In the genomic region with DNA sequence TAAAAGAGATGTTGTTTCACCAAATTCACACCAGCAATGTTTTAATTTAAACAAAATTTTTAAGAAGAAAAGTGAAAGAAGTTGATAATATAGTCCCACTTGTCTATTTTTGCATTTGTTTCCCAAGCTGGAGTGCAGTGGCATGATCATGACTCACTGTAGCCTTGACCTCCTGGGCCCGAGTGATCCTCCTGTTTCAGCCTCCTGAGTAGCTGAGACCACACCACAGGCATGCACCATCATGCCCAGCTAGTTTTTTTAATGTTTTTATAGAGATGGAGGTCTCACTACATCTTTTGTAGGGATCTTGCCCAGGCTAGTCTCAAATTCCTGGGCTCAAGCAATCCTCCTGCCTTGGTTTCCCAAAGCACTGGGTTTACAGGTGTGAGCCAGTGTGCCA, we compare ENCODE assay signal across 2 cellular contexts.
TF ChIP-seq lines count a peak whose summit lies in the region.

No MANE protein-coding gene starts in this region.

TF ChIP-seq in HepG2, 621 proteins besides CTCF, POLR2A, EP300 and RAD21:
- TF ChIP-seq FOSL2 (CRISPR knock-in tag; IDR thresholded peaks at IDR 0.05) (peak; percentile 62), ZNF713 (CRISPR knock-in tag; IDR thresholded peaks at IDR 0.05) (no peak), ZNF24 (IDR thresholded peaks at IDR 0.05) (no peak), ZNF770 (CRISPR knock-in tag; IDR thresholded peaks at IDR 0.05) (peak; percentile 88)

TF ChIP-seq in K562, 482 proteins besides CTCF, POLR2A, EP300 and RAD21:
- TF ChIP-seq TAF9B (IDR thresholded peaks at IDR 0.05; ENCODE audit: partially characterized antibody): no peak
- TF ChIP-seq RBM15 (IDR thresholded peaks at IDR 0.05; ENCODE audit: insufficient read depth, low read length): no peak
- TF ChIP-seq SMARCB1 (IDR thresholded peaks at IDR 0.05; ENCODE audit: insufficient read length, low read depth): no peak
- no peak for TF ChIP-seq ZBED1 (IDR thresholded peaks at IDR 0.05)
- TF ChIP-seq ZNF830 (CRISPR knock-in tag; IDR thresholded peaks at IDR 0.05): no peak
- TF ChIP-seq ZBTB33 (CRISPR knock-in tag; IDR thresholded peaks at IDR 0.05): no peak
- TF ChIP-seq, protein P1, sequence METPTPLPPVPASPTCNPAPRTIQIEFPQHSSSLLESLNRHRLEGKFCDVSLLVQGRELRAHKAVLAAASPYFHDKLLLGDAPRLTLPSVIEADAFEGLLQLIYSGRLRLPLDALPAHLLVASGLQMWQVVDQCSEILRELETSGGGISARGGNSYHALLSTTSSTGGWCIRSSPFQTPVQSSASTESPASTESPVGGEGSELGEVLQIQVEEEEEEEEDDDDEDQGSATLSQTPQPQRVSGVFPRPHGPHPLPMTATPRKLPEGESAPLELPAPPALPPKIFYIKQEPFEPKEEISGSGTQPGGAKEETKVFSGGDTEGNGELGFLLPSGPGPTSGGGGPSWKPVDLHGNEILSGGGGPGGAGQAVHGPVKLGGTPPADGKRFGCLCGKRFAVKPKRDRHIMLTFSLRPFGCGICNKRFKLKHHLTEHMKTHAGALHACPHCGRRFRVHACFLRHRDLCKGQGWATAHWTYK (CRISPR knock-in tag; IDR thresholded peaks at IDR 0.05): no peak
- no peak for TF ChIP-seq ZNF586 (CRISPR knock-in tag; conservative IDR thresholded peaks at IDR 0.05)
- no peak for TF ChIP-seq CCAR2 (IDR thresholded peaks at IDR 0.05; ENCODE audit: low read depth, low read length)
- no peak for TF ChIP-seq MAZ (CRISPR knock-in tag; conservative IDR thresholded peaks at IDR 0.05 in 1 of 2, IDR thresholded peaks at IDR 0.05 in 1 of 2)
- TF ChIP-seq JUN (IDR thresholded peaks at IDR 0.05; ENCODE audit: borderline replicate concordance, low read depth, low read length): 0 out of 2 replicates have a peak, but pooled peaks have one; percentile 27
- TF ChIP-seq JUN (CRISPR knock-in tag; IDR thresholded peaks at IDR 0.05; ENCODE audit: borderline replicate concordance): no peak
- TF ChIP-seq, protein P2, sequence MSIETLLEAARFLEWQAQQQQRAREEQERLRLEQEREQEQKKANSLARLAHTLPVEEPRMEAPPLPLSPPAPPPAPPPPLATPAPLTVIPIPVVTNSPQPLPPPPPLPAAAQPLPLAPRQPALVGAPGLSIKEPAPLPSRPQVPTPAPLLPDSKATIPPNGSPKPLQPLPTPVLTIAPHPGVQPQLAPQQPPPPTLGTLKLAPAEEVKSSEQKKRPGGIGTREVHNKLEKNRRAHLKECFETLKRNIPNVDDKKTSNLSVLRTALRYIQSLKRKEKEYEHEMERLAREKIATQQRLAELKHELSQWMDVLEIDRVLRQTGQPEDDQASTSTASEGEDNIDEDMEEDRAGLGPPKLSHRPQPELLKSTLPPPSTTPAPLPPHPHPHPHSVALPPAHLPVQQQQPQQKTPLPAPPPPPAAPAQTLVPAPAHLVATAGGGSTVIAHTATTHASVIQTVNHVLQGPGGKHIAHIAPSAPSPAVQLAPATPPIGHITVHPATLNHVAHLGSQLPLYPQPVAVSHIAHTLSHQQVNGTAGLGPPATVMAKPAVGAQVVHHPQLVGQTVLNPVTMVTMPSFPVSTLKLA (conservative IDR thresholded peaks at IDR 0.05): no peak
- TF ChIP-seq ZBTB34 (CRISPR knock-in tag; IDR thresholded peaks at IDR 0.05): no peak
- TF ChIP-seq, protein P3, sequence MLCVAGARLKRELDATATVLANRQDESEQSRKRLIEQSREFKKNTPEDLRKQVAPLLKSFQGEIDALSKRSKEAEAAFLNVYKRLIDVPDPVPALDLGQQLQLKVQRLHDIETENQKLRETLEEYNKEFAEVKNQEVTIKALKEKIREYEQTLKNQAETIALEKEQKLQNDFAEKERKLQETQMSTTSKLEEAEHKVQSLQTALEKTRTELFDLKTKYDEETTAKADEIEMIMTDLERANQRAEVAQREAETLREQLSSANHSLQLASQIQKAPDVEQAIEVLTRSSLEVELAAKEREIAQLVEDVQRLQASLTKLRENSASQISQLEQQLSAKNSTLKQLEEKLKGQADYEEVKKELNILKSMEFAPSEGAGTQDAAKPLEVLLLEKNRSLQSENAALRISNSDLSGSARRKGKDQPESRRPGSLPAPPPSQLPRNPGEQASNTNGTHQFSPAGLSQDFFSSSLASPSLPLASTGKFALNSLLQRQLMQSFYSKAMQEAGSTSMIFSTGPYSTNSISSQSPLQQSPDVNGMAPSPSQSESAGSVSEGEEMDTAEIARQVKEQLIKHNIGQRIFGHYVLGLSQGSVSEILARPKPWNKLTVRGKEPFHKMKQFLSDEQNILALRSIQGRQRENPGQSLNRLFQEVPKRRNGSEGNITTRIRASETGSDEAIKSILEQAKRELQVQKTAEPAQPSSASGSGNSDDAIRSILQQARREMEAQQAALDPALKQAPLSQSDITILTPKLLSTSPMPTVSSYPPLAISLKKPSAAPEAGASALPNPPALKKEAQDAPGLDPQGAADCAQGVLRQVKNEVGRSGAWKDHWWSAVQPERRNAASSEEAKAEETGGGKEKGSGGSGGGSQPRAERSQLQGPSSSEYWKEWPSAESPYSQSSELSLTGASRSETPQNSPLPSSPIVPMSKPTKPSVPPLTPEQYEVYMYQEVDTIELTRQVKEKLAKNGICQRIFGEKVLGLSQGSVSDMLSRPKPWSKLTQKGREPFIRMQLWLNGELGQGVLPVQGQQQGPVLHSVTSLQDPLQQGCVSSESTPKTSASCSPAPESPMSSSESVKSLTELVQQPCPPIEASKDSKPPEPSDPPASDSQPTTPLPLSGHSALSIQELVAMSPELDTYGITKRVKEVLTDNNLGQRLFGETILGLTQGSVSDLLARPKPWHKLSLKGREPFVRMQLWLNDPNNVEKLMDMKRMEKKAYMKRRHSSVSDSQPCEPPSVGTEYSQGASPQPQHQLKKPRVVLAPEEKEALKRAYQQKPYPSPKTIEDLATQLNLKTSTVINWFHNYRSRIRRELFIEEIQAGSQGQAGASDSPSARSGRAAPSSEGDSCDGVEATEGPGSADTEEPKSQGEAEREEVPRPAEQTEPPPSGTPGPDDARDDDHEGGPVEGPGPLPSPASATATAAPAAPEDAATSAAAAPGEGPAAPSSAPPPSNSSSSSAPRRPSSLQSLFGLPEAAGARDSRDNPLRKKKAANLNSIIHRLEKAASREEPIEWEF (CRISPR knock-in tag; IDR thresholded peaks at IDR 0.05): no peak
- no peak for TF ChIP-seq SMARCA4 (IDR thresholded peaks at IDR 0.05)
- no peak for TF ChIP-seq ZNF655 (CRISPR knock-in tag; IDR thresholded peaks at IDR 0.05)
- TF ChIP-seq FOSL1 (tag; conservative IDR thresholded peaks at IDR 0.05): 0 out of 2 replicates have a peak, but pooled peaks have one; percentile 32
- no peak for TF ChIP-seq NONO (IDR thresholded peaks at IDR 0.05; ENCODE audit: low read depth in 2 of 2, low read length in 1 of 2)
- no peak for TF ChIP-seq REST (CRISPR knock-in tag; IDR thresholded peaks at IDR 0.05; ENCODE audit: low read depth)
- TF ChIP-seq, protein P4, sequence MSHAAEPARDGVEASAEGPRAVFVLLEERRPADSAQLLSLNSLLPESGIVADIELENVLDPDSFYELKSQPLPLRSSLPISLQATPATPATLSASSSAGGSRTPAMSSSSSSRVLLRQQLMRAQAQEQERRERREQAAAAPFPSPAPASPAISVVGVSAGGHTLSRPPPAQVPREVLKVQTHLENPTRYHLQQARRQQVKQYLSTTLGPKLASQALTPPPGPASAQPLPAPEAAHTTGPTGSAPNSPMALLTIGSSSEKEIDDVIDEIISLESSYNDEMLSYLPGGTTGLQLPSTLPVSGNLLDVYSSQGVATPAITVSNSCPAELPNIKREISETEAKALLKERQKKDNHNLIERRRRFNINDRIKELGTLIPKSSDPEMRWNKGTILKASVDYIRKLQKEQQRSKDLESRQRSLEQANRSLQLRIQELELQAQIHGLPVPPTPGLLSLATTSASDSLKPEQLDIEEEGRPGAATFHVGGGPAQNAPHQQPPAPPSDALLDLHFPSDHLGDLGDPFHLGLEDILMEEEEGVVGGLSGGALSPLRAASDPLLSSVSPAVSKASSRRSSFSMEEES (CRISPR knock-in tag; IDR thresholded peaks at IDR 0.05): no peak
- TF ChIP-seq, protein P5, sequence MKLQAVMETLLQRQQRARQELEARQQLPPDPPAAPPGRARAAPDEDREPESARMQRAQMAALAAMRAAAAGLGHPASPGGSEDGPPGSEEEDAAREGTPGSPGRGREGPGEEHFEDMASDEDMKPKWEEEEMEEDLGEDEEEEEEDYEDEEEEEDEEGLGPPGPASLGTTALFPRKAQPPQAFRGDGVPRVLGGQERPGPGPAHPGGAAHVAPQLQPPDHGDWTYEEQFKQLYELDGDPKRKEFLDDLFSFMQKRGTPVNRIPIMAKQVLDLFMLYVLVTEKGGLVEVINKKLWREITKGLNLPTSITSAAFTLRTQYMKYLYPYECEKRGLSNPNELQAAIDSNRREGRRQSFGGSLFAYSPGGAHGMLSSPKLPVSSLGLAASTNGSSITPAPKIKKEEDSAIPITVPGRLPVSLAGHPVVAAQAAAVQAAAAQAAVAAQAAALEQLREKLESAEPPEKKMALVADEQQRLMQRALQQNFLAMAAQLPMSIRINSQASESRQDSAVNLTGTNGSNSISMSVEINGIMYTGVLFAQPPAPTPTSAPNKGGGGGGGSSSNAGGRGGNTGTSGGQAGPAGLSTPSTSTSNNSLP (IDR thresholded peaks at IDR 0.05; ENCODE audit: borderline replicate concordance, low read depth, low read length): no peak
- peak; percentile 29; the same call in 1 of the 2 replicates for TF ChIP-seq JUND (IDR thresholded peaks at IDR 0.05; ENCODE audit: borderline replicate concordance, low read depth, low read length)
- TF ChIP-seq JUND (tag; IDR thresholded peaks at IDR 0.05; ENCODE audit: borderline replicate concordance, low read depth, low read length): no peak
- TF ChIP-seq, protein P6, sequence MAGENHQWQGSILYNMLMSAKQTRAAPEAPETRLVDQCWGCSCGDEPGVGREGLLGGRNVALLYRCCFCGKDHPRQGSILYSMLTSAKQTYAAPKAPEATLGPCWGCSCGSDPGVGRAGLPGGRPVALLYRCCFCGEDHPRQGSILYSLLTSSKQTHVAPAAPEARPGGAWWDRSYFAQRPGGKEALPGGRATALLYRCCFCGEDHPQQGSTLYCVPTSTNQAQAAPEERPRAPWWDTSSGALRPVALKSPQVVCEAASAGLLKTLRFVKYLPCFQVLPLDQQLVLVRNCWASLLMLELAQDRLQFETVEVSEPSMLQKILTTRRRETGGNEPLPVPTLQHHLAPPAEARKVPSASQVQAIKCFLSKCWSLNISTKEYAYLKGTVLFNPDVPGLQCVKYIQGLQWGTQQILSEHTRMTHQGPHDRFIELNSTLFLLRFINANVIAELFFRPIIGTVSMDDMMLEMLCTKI (IDR thresholded peaks at IDR 0.05; ENCODE audit: partially characterized antibody): no peak
- TF ChIP-seq TBL1XR1 (IDR thresholded peaks at IDR 0.05; ENCODE audit: low read length in 2 of 2): no peak
